1 cellular context compared by ENCODE assay signal in the genomic region with DNA sequence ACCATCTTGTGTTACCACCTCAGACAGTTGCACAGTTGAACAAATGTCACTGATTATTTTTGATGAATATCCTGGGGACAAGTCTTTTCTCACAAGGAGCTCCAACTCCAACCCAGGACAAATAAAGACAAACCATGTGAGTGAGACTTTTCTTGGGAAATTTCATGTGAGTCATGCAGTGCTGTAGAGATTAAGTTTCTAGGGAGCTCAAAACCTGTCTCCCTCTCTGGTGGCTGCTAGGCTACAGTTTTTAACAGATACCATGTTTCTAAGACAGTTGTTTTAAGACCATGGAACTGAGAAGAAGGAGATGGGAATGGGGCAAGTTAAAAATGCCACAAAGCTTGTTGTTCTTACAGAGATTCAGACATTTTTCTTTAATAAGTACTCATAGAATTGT.
TF ChIP-seq lines count a peak whose summit lies in the region.

No MANE protein-coding gene starts in this region.

TF ChIP-seq in GM23338, 12 proteins besides CTCF, POLR2A, EP300 and RAD21 (continued from another document):
- TF ChIP-seq, protein P1, sequence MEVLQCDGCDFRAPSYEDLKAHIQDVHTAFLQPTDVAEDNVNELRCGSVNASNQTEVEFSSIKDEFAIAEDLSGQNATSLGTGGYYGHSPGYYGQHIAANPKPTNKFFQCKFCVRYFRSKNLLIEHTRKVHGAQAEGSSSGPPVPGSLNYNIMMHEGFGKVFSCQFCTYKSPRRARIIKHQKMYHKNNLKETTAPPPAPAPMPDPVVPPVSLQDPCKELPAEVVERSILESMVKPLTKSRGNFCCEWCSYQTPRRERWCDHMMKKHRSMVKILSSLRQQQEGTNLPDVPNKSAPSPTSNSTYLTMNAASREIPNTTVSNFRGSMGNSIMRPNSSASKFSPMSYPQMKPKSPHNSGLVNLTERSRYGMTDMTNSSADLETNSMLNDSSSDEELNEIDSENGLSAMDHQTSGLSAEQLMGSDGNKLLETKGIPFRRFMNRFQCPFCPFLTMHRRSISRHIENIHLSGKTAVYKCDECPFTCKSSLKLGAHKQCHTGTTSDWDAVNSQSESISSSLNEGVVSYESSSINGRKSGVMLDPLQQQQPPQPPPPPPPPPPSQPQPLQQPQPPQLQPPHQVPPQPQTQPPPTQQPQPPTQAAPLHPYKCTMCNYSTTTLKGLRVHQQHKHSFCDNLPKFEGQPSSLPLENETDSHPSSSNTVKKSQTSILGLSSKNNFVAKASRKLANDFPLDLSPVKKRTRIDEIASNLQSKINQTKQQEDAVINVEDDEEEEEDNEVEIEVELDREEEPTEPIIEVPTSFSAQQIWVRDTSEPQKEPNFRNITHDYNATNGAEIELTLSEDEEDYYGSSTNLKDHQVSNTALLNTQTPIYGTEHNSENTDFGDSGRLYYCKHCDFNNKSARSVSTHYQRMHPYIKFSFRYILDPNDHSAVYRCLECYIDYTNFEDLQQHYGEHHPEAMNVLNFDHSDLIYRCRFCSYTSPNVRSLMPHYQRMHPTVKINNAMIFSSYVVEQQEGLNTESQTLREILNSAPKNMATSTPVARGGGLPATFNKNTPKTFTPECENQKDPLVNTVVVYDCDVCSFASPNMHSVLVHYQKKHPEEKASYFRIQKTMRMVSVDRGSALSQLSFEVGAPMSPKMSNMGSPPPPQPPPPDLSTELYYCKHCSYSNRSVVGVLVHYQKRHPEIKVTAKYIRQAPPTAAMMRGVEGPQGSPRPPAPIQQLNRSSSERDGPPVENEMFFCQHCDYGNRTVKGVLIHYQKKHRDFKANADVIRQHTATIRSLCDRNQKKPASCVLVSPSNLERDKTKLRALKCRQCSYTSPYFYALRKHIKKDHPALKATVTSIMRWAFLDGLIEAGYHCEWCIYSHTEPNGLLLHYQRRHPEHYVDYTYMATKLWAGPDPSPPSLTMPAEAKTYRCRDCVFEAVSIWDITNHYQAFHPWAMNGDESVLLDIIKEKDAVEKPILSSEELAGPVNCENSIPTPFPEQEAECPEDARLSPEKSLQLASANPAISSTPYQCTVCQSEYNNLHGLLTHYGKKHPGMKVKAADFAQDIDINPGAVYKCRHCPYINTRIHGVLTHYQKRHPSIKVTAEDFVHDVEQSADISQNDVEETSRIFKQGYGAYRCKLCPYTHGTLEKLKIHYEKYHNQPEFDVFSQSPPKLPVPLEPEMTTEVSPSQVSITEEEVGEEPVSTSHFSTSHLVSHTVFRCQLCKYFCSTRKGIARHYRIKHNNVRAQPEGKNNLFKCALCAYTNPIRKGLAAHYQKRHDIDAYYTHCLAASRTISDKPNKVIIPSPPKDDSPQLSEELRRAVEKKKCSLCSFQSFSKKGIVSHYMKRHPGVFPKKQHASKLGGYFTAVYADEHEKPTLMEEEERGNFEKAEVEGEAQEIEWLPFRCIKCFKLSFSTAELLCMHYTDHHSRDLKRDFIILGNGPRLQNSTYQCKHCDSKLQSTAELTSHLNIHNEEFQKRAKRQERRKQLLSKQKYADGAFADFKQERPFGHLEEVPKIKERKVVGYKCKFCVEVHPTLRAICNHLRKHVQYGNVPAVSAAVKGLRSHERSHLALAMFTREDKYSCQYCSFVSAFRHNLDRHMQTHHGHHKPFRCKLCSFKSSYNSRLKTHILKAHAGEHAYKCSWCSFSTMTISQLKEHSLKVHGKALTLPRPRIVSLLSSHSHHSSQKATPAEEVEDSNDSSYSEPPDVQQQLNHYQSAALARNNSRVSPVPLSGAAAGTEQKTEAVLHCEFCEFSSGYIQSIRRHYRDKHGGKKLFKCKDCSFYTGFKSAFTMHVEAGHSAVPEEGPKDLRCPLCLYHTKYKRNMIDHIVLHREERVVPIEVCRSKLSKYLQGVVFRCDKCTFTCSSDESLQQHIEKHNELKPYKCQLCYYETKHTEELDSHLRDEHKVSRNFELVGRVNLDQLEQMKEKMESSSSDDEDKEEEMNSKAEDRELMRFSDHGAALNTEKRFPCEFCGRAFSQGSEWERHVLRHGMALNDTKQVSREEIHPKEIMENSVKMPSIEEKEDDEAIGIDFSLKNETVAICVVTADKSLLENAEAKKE (CRISPR knock-in tag; IDR thresholded peaks at IDR 0.05) = no peak
- no peak for TF ChIP-seq JUNB (IDR thresholded peaks at IDR 0.05; ENCODE audit: unreplicated experiment)
